8 cellular contexts compared by ENCODE assay signal in the genomic region with DNA sequence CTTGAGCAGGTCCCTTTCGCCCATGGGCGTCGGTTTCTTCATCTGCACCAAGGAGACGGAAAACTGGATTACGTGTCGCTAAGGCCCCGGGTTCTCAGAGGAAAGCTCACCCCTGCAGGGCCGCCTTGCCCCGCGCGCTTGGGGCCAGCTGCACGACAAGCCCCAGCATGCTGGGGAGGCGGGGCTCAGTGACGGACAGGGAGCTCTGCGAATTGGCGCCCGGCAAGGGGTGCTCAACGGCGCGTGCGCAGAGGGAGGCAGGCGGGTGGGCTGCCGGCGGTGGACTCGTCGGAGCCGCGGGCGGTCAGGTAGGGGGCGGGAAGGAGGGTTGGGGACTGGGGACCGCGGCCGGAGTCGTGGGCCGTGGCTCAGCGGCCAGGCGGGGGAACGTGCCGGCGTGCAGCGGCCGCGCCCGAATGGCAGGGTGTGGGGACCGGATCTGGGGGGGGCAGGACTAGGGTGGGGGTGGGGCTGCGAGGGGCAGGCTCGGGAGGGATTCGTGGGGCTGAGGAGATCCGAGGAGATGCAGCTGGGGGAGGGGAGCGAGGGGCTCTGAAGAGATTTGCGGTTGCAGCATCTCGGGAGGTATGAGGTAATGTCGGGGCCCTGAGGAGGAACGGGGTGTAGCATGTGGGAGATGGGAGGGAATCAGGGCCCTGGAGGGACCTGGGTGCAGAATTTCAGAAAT. TPM values are rescaled to one million over a fixed set of nuclear protein-coding genes. Genes with fewer than 3 reads are reported as not detected.
DNase-seq lines count a peak whose midpoint lies in the region; ATAC-seq and TF ChIP-seq lines count a peak whose summit lies in the region.

A gene with protein sequence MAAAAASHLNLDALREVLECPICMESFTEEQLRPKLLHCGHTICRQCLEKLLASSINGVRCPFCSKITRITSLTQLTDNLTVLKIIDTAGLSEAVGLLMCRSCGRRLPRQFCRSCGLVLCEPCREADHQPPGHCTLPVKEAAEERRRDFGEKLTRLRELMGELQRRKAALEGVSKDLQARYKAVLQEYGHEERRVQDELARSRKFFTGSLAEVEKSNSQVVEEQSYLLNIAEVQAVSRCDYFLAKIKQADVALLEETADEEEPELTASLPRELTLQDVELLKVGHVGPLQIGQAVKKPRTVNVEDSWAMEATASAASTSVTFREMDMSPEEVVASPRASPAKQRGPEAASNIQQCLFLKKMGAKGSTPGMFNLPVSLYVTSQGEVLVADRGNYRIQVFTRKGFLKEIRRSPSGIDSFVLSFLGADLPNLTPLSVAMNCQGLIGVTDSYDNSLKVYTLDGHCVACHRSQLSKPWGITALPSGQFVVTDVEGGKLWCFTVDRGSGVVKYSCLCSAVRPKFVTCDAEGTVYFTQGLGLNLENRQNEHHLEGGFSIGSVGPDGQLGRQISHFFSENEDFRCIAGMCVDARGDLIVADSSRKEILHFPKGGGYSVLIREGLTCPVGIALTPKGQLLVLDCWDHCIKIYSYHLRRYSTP (plus strand): TSS at position 232 of the 688 bp plus-strand sequence. CDS start 10,438 bp downstream, outside the sequence.

- H3K9me3 Mint-ChIP-seq in naive thymus-derived CD4-positive, alpha-beta T cell: peaks cover 0 to 10% (median 0%) of the 10 kb centered on the region in 11 donors
- peaks cover 2 to 3% of the 10 kb centered on the region in 2 donors for H3K9me3 Mint-ChIP-seq in stimulated activated naive B cell treated with anti-CD40 and anti-IgM and Interleukin-4, amounts not matched to agents 10 μg/mL and 1 μg/mL and 100 μg/mL, for 72 hours

- peak within 1 kb of the TSS; percentile 63 to 94 (median 90) for H3K27ac Mint-ChIP-seq in naive thymus-derived CD4-positive, alpha-beta T cell
- H3K27ac Mint-ChIP-seq in stimulated activated naive B cell treated with anti-CD40 and anti-IgM and Interleukin-4, amounts not matched to agents 10 μg/mL and 1 μg/mL and 100 μg/mL, for 72 hours: peak within 1 kb of the TSS; percentile 81

- no peak for TF ChIP-seq CTCF in fibroblast of mammary gland (conservative IDR thresholded peaks at IDR 0.05; ENCODE audit: control insufficient read depth, insufficient read depth, low read depth, low read length)

- H3K9me3 ChIP-seq in naive thymus-derived CD4-positive, alpha-beta T cell (ENCODE audit: control insufficient read depth in 2 of 3, low read length in 3 of 3): no peaks in the 10 kb centered on the region

- POLR2A ChIA-PET in naive thymus-derived CD4-positive, alpha-beta T cell (lab: Charles Lee): interaction anchor here (1.1 to 1.4 kb wide), 2 partner anchors 10 to 12 kb away, joined by 4 read pairs; no protein-coding TSS in a partner anchor

- H3K27me3 ChIP-seq in naive thymus-derived CD4-positive, alpha-beta T cell (ENCODE audit: control insufficient read depth in 2 of 2, insufficient read depth in 2 of 2, low read length in 2 of 2): no peaks in the 10 kb centered on the region

- peak within 1 kb of the TSS; percentile 76 for H3K4me3 ChIP-seq in Jurkat, Clone E6-1 (ENCODE audit: low read length)
- H3K4me3 ChIP-seq in fibroblast of mammary gland (ENCODE audit: control insufficient read depth, low read depth, low read length): peak within 1 kb of the TSS; percentile 79
- peak within 1 kb of the TSS; percentile 60 for H3K4me3 ChIP-seq in naive thymus-derived CD4-positive, alpha-beta T cell (ENCODE audit: low read length)

- peak within 1 kb of the TSS; percentile 88 to 98 (median 92) for H3K4me3 Mint-ChIP-seq in naive thymus-derived CD4-positive, alpha-beta T cell
- H3K4me3 Mint-ChIP-seq in stimulated activated naive B cell treated with anti-CD40 and anti-IgM and Interleukin-4, amounts not matched to agents 10 μg/mL and 1 μg/mL and 100 μg/mL, for 72 hours: peak within 1 kb of the TSS; percentile 87 to 88

- CTCF ChIA-PET in naive thymus-derived CD4-positive, alpha-beta T cell (lab: Charles Lee): no interaction called here

- peaks cover 42 to 76% (median 69%) of the 10 kb centered on the region in 7 donors for H3K4me1 Mint-ChIP-seq in naive thymus-derived CD4-positive, alpha-beta T cell
- H3K4me1 Mint-ChIP-seq in stimulated activated naive B cell treated with anti-CD40 and anti-IgM and Interleukin-4, amounts not matched to agents 10 μg/mL and 1 μg/mL and 100 μg/mL, for 72 hours: peaks cover 33 to 49% of the 10 kb centered on the region in 2 donors

- peak within 1 kb of the TSS; percentile 70 for H3K27ac ChIP-seq in naive thymus-derived CD4-positive, alpha-beta T cell (ENCODE audit: low read depth, low read length)

- H3K36me3 Mint-ChIP-seq in naive thymus-derived CD4-positive, alpha-beta T cell: peaks cover 0 to 3% (median 0%) of the 10 kb centered on the region in 5 donors
- peaks cover 4 to 6% of the 10 kb centered on the region in 2 donors for H3K36me3 Mint-ChIP-seq in stimulated activated naive B cell treated with anti-CD40 and anti-IgM and Interleukin-4, amounts not matched to agents 10 μg/mL and 1 μg/mL and 100 μg/mL, for 72 hours

- intact Hi-C loops in naive thymus-derived CD4-positive, alpha-beta T cell (cut with micrococcal nuclease): no loop called here

- peaks cover 16 to 20% of the 10 kb centered on the region in 2 donors for H3K4me1 ChIP-seq in naive thymus-derived CD4-positive, alpha-beta T cell (ENCODE audit: control insufficient read depth in 2 of 2, insufficient read depth in 2 of 2, low read length in 2 of 2)

- peak; percentile 38 for DNase-seq in DMS53 treated with DMSO at 0.1 percent for 48 hours (lab: John Stamatoyannopoulos, UW; ENCODE audit: unreplicated experiment)
- peak; percentile 81 for DNase-seq in Jurkat, Clone E6-1 (ENCODE audit: low read depth, low spot score)
- peak; percentile 92 for DNase-seq in RKO (ENCODE audit: low spot score)
- DNase-seq in activated T-helper 1 cell treated with anti-CD3 and anti-CD28 coated beads, Interleukin-2, amount 50 U/mL, for 16 hours (ENCODE audit: low read depth in 1 of 2, low spot score in 1 of 2): peak; percentile 87
- DNase-seq in fibroblast of mammary gland (ENCODE audit: low read depth): peak; percentile 75
- DNase-seq in naive thymus-derived CD4-positive, alpha-beta T cell: peak; percentile 83 to 99 (median 92)
- peak; percentile 89 for DNase-seq in stimulated activated naive B cell treated with anti-CD40 and anti-IgM and Interleukin-4, amounts not matched to agents 10 μg/mL and 1 μg/mL and 100 μg/mL, for 72 hours

- ATAC-seq in GM21717 (IDR thresholded peaks at IDR 0.05; ENCODE audit: unreplicated experiment): peak; percentile 99
- ATAC-seq in naive thymus-derived CD4-positive, alpha-beta T cell: peak; percentile 97
- ATAC-seq in stimulated activated naive B cell treated with anti-CD40 and anti-IgM and Interleukin-4, amounts not matched to agents 10 μg/mL and 1 μg/mL and 100 μg/mL, for 72 hours (replicated peaks): peak; percentile 99

- no peaks in the 10 kb centered on the region for H3K36me3 ChIP-seq in naive thymus-derived CD4-positive, alpha-beta T cell (ENCODE audit: control insufficient read depth in 2 of 3, insufficient read depth in 3 of 3, low read length in 3 of 3)

- H3K27me3 Mint-ChIP-seq in naive thymus-derived CD4-positive, alpha-beta T cell: no peaks in the 10 kb centered on the region
- peaks cover 3 to 6% of the 10 kb centered on the region in 2 donors for H3K27me3 Mint-ChIP-seq in stimulated activated naive B cell treated with anti-CD40 and anti-IgM and Interleukin-4, amounts not matched to agents 10 μg/mL and 1 μg/mL and 100 μg/mL, for 72 hours

RNA-seq across cellular contexts. Expression of the gene that starts here (rescaled TPM):
- polyA plus RNA-seq in Jurkat, Clone E6-1 (2012; ENCODE audit: insufficient read depth, insufficient read length): 12.4 TPM
- total RNA-seq in naive thymus-derived CD4-positive, alpha-beta T cell: 10 to 100 TPM in 4 of 5 experiments, 1 to 10 TPM in 1; 5.9 to 19.1 (median 16.8) TPM
- polyA plus RNA-seq in naive thymus-derived CD4-positive, alpha-beta T cell: 10 to 100 TPM; 11.7 to 19.7 TPM

Comparison
In these comparisons a context has a peak if more than half of its experiments do, and no peak if none do; other contexts are left out.
1. Peak in every context shown above with its lines: DNase-seq, ATAC-seq, H3K4me3 ChIP-seq and H3K27ac ChIP-seq.
2. DNase-seq: peak in every context shown above with its lines; median percentile 92 in RKO; 92 in naive thymus-derived CD4-positive, alpha-beta T cell; 89 in stimulated activated naive B cell treated with anti-CD40 and anti-IgM and Interleukin-4, amounts not matched to agents 10 μg/mL and 1 μg/mL and 100 μg/mL, for 72 hours; 87 in activated T-helper 1 cell treated with anti-CD3 and anti-CD28 coated beads, Interleukin-2, amount 50 U/mL, for 16 hours; 81 in Jurkat, Clone E6-1; 75 in fibroblast of mammary gland; 38 in DMS53 treated with DMSO at 0.1 percent for 48 hours.